In the genomic region with DNA sequence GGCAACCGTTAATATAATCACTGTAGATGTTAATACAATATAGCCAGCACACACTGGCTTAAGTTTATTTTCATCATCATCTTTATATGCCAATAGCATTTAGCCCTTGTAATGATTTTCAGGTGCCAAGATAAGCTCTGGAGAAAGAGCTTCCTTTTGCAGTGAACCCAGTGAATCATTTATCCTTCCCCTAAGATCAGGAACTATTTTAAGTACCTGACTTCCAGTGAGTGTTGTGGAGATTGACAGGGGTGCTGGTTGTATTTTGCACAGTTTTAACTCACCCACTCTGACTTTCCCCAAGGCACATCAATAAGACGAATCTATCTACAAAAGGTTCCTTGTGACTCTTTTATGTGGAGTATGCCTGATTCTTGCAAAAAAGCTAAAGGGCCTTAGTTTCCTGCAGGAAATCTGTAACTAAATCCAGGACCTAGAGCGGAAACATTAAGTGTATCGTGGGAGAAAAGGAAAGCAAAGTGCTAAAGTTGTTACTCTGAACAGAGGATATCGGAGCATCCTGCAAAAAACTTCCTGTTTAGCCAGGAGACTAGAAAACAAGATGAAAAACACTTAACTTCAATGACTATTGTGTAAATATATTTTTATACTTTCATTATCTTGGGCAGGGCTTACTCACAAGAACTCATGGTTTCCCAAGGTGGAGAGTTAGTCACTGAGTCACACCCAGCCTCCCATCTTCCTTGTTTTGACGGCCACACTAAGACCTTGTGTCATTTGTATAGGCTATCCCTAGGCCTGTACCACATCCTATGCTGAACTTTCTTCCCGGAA, we compare ENCODE assay signal across 15 cellular contexts.
DNase-seq lines count a peak whose midpoint lies in the region; ATAC-seq, FAIRE-seq and TF ChIP-seq lines count a peak whose summit lies in the region.
"Had no signal": no experiment of that assay in that cellular context is flagged by ENCODE, and none has a peak within 500 bp of the region (broad histone marks: within the 10 kb centered on the region; RNA-seq: fewer than 3 reads in every experiment).

No MANE protein-coding gene starts in this region.

- in situ Hi-C loops in astrocyte of the spinal cord (cut with HindIII; ENCODE audit: low sequenced_read_pairs) = no loop called here

- H3K27me3 ChIP-seq in keratinocyte (ENCODE audit: control insufficient read depth, extremely low read depth, insufficient read depth, low read length) = no peaks in the 10 kb centered on the region
- H3K27me3 ChIP-seq: BE2C, tibial nerve had no signal

- H3K9ac ChIP-seq in keratinocyte (ENCODE audit: control insufficient read depth, extremely low read depth, insufficient read depth, low read length) = no peak overlapping the region

- H4K20me1 ChIP-seq in keratinocyte (ENCODE audit: control insufficient read depth, extremely low read depth, insufficient read depth, low read length) = no peaks in the 10 kb centered on the region

- ATAC-seq in HG02623 (IDR thresholded peaks at IDR 0.05; ENCODE audit: unreplicated experiment) = no peak

- TF ChIP-seq CTCF in astrocyte of the spinal cord (IDR thresholded peaks at IDR 0.05; ENCODE audit: low read depth, low read length) (no peak), keratinocyte (optimal IDR thresholded peaks at IDR 0.05 in 1 of 3, IDR thresholded peaks at IDR 0.05 in 1 of 3, conservative IDR thresholded peaks at IDR 0.05 in 1 of 3; ENCODE audit: extremely low read depth in 1 of 3, insufficient read depth in 2 of 3, low read length in 3 of 3) (no peak)

- no peak overlapping the region for H3K4me2 ChIP-seq in keratinocyte (ENCODE audit: control insufficient read depth, extremely low read depth, insufficient read depth, low read depth, low read length)

- H3K36me3 ChIP-seq in keratinocyte (ENCODE audit: control insufficient read depth in 2 of 2, extremely low read depth in 1 of 2, insufficient read depth in 2 of 2, low read length in 2 of 2) = no peaks in the 10 kb centered on the region
- H3K36me3 ChIP-seq: BE2C, prostate gland, tibial nerve had no signal

- no peaks in the 10 kb centered on the region for H3K9me1 ChIP-seq in keratinocyte (ENCODE audit: control insufficient read depth, extremely low read depth, insufficient read depth, low read length)

- H3K27ac ChIP-seq in keratinocyte (ENCODE audit: control insufficient read depth, insufficient read depth, low read length) = no peak overlapping the region
- H3K27ac ChIP-seq: prostate gland, tibial nerve had no signal

- FAIRE-seq in keratinocyte (lab: Jason Lieb, UNC) = peak; percentile 17

- H3K9me3 ChIP-seq in keratinocyte (ENCODE audit: control insufficient read depth, low read depth, low read length) = no peaks in the 10 kb centered on the region
- H3K9me3 ChIP-seq: BE2C, prostate gland, tibial nerve had no signal

- no peaks in the 10 kb centered on the region for H3K79me2 ChIP-seq in keratinocyte (ENCODE audit: control insufficient read depth, insufficient read depth, low read length)

- no peak overlapping the region for H2AFZ ChIP-seq in keratinocyte (ENCODE audit: control insufficient read depth, low read length)

- no peak overlapping the region for H3K4me3 ChIP-seq in astrocyte of the spinal cord (ENCODE audit: low read depth, low read length)
- H3K4me3 ChIP-seq in keratinocyte (ENCODE audit: control insufficient read depth in 2 of 3, extremely low read depth in 1 of 3, insufficient read depth in 2 of 3, low read depth in 1 of 3, low read length in 3 of 3) = no peak overlapping the region
- H3K4me3 ChIP-seq: prostate gland, tibial nerve had no signal

- no peaks in the 10 kb centered on the region for H3K4me1 ChIP-seq in keratinocyte (ENCODE audit: control insufficient read depth, extremely low read depth, insufficient read depth, low read length)
- H3K4me1 ChIP-seq: BE2C, prostate gland, tibial nerve had no signal

- dilution Hi-C loops in keratinocyte (cut with MboI; ENCODE audit: extremely low pct_ligation_motif_present, low sequenced_read_pairs) = no loop called here

- peak; percentile 36 for DNase-seq in AG08396 (ENCODE audit: low spot score)
- peak; percentile 53 for DNase-seq in HS-5 (ENCODE audit: low read depth)
- peak; percentile 52 for DNase-seq in astrocyte of the spinal cord (ENCODE audit: low read depth, low spot score)
- no peak for DNase-seq in keratinocyte (ENCODE audit: low read depth, low spot score)
- no peak for DNase-seq in cerebellar nuclear complex (lab: John Stamatoyannopoulos, UW)
- no peak for DNase-seq in MV-4-11 (lab: John Stamatoyannopoulos, UW)
- no peak for DNase-seq in activated CD4-positive, alpha-beta T cell treated with anti-CD3 and anti-CD28 coated beads for 4 hours
- DNase-seq: activated CD4-positive, CD25-positive, alpha-beta regulatory T cell treated with anti-CD3 and anti-CD28 coated beads, Interleukin-2, amount 50 U/mL, for 72 hours; activated naive CD8-positive, alpha-beta T cell treated with anti-CD3 and anti-CD28 coated beads for 36 hours; BE2C; OCI-M1; T-helper 1 cell had no signal

Comparison
In these comparisons a context has a peak if more than half of its experiments do, and no peak if none do; other contexts are left out.
1. DNase-seq: peak in AG08396 (single experiment), HS-5 (single experiment) and astrocyte of the spinal cord (single experiment); none in keratinocyte (single experiment), cerebellar nuclear complex (0 of 2), MV-4-11 (single experiment) and activated CD4-positive, alpha-beta T cell treated with anti-CD3 and anti-CD28 coated beads for 4 hours (0 of 2).